Comparison of ENCODE assay signal across 1 cellular context in the genomic region with DNA sequence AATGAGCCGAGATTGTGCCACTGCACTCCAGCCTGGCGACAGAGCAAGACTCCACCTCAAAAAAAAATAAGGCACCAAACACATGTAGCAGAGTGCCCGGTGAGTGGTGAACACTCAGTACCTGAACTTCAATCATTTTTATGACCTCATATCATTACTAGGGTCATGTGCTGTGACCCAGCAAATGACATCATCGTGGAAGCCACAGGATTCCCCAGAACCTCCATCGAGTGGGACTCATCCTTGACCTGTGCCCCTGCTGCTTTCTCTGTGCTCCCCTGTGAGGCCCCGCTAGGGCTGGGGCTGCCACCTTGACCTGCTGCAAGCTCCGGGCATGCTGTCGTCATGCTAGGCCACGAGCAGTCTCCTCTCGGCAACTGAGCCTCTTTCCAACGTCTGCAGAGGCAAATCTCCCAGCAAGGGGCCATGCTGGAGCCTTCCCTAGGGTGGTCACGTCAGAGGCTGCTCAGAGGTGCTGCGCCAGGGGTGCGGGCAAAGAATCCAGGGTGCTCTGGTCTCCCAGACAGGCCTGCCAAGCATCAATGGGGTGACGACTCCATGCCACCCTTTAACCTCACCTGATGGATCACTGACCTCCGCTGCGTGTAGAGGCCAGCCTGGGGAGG.
TF ChIP-seq lines count a peak whose summit lies in the region.

No MANE protein-coding gene starts in this region.

TF ChIP-seq in HepG2, 621 proteins besides CTCF, POLR2A, EP300 and RAD21 (continued from another document and continues in another):
- TF ChIP-seq, protein P1, sequence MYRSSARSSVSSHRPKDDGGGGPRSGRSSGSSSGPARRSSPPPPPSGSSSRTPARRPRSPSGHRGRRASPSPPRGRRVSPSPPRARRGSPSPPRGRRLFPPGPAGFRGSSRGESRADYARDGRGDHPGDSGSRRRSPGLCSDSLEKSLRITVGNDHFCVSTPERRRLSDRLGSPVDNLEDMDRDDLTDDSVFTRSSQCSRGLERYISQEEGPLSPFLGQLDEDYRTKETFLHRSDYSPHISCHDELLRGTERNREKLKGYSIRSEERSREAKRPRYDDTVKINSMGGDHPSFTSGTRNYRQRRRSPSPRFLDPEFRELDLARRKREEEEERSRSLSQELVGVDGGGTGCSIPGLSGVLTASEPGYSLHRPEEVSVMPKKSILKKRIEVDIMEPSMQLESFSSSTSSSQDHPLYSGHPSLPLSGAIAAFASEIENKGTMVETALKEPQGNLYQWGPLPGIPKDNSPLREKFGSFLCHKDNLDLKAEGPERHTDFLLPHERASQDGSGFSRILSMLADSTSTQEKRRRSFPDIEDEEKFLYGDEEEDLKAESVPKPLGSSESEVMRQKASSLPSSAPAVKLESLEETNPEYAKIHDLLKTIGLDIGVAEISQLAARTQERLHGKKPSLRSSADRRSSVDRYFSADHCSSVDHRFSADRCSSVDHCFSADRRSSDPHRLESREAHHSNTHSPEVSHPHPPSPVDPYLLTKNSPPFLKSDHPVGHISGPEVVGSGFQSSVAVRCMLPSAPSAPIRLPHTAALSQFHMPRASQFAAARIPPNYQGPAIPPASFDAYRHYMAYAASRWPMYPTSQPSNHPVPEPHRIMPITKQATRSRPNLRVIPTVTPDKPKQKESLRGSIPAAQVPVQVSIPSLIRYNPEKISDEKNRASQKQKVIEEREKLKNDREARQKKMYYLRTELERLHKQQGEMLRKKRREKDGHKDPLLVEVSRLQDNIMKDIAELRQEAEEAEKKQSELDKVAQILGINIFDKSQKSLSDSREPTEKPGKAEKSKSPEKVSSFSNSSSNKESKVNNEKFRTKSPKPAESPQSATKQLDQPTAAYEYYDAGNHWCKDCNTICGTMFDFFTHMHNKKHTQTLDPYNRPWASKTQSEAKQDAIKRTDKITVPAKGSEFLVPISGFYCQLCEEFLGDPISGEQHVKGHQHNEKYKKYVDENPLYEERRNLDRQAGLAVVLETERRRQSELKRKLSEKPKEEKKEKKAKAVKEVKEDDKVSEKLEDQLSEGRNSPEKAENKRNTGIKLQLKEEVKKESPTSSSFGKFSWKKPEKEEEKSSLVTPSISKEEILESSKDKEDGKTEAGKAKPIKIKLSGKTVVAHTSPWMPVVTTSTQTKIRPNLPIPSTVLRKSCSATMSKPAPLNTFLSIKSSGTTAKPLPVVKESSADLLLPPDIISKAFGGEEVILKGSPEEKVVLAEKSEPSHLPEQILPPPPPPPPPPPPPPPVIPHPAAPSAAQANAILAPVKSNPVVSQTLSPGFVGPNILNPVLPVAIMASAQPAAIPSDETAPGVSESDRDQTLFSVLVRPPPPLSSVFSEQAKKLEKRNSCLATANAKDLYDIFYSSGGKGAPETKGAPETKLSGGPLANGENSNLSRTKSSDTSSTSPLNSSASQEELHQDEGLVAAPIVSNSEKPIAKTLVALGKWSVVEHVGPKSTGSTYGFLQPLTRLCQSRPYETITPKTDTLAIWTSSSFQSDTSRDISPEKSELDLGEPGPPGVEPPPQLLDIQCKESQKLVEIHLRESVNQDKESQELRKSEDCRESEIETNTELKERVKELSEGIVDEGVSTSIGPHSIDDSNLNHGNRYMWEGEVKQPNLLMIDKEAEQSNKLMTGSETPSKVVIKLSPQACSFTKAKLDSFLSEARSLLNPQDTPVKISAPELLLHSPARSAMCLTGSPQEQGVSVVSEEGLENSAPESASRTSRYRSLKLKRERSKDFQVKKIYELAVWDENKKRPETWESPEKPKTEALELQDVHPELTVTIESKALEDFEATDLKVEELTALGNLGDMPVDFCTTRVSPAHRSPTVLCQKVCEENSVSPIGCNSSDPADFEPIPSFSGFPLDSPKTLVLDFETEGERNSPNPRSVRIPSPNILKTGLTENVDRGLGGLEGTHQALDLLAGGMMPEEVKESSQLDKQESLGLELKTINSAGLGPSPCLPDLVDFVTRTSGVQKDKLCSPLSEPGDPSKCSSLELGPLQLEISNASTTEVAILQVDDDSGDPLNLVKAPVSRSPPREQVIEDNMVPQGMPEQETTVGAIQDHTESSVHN (CRISPR knock-in tag; IDR thresholded peaks at IDR 0.05), result peak; percentile 61; the same call in 1 of the 2 replicates
- TF ChIP-seq HOXA9 (CRISPR knock-in tag; IDR thresholded peaks at IDR 0.05; ENCODE audit: borderline replicate concordance), result no peak
- 0 out of 2 replicates have a peak, but pooled peaks have one; percentile 17 for TF ChIP-seq ZNF230 (CRISPR knock-in tag; IDR thresholded peaks at IDR 0.05)
- TF ChIP-seq, protein P2, sequence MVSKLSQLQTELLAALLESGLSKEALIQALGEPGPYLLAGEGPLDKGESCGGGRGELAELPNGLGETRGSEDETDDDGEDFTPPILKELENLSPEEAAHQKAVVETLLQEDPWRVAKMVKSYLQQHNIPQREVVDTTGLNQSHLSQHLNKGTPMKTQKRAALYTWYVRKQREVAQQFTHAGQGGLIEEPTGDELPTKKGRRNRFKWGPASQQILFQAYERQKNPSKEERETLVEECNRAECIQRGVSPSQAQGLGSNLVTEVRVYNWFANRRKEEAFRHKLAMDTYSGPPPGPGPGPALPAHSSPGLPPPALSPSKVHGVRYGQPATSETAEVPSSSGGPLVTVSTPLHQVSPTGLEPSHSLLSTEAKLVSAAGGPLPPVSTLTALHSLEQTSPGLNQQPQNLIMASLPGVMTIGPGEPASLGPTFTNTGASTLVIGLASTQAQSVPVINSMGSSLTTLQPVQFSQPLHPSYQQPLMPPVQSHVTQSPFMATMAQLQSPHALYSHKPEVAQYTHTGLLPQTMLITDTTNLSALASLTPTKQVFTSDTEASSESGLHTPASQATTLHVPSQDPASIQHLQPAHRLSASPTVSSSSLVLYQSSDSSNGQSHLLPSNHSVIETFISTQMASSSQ (IDR thresholded peaks at IDR 0.05; ENCODE audit: low read depth), result no peak
- TF ChIP-seq, protein P2 (CRISPR knock-in tag; IDR thresholded peaks at IDR 0.05; ENCODE audit: borderline replicate concordance), result 0 out of 2 replicates have a peak, but pooled peaks have one; percentile 30
- TF ChIP-seq ZFP90 (CRISPR knock-in tag; IDR thresholded peaks at IDR 0.05; ENCODE audit: borderline replicate concordance), result 0 out of 2 replicates have a peak, but pooled peaks have one; percentile 55
- TF ChIP-seq ZNF607 (CRISPR knock-in tag; IDR thresholded peaks at IDR 0.05; ENCODE audit: borderline replicate concordance), result no peak
- TF ChIP-seq, protein P3, sequence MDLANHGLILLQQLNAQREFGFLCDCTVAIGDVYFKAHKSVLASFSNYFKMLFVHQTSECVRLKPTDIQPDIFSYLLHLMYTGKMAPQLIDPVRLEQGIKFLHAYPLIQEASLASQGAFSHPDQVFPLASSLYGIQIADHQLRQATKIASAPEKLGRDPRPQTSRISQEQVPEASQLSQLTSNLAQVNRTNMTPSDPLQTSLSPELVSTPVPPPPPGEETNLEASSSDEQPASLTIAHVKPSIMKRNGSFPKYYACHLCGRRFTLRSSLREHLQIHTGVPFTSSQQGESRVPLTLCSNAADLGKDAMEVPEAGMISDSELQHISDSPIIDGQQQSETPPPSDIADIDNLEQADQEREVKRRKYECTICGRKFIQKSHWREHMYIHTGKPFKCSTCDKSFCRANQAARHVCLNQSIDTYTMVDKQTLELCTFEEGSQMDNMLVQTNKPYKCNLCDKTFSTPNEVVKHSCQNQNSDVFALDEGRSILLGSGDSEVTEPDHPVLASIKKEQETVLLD (CRISPR knock-in tag; IDR thresholded peaks at IDR 0.05; ENCODE audit: low read depth), result 0 out of 2 replicates have a peak, but pooled peaks have one; percentile 28
- TF ChIP-seq CREM (IDR thresholded peaks at IDR 0.05), result peak; percentile 36; the same call in 1 of the 2 replicates
- TF ChIP-seq CREM (CRISPR knock-in tag; IDR thresholded peaks at IDR 0.05), result no peak
- no peak for TF ChIP-seq ZFAT (CRISPR knock-in tag; conservative IDR thresholded peaks at IDR 0.05)
- TF ChIP-seq CENPT (CRISPR knock-in tag; IDR thresholded peaks at IDR 0.05; ENCODE audit: low read depth), result no peak
- TF ChIP-seq ZNF572 (CRISPR knock-in tag; IDR thresholded peaks at IDR 0.05), result no peak
- TF ChIP-seq AHR (CRISPR knock-in tag; IDR thresholded peaks at IDR 0.05), result no peak
- 0 out of 2 replicates have a peak, but pooled peaks have one; percentile 12 for TF ChIP-seq ZNF331 (CRISPR knock-in tag; IDR thresholded peaks at IDR 0.05)
- TF ChIP-seq TBX3 (IDR thresholded peaks at IDR 0.05; ENCODE audit: borderline replicate concordance), result no peak
- TF ChIP-seq GLI4 (CRISPR knock-in tag; IDR thresholded peaks at IDR 0.05; ENCODE audit: borderline replicate concordance), result no peak
- TF ChIP-seq, protein P4, sequence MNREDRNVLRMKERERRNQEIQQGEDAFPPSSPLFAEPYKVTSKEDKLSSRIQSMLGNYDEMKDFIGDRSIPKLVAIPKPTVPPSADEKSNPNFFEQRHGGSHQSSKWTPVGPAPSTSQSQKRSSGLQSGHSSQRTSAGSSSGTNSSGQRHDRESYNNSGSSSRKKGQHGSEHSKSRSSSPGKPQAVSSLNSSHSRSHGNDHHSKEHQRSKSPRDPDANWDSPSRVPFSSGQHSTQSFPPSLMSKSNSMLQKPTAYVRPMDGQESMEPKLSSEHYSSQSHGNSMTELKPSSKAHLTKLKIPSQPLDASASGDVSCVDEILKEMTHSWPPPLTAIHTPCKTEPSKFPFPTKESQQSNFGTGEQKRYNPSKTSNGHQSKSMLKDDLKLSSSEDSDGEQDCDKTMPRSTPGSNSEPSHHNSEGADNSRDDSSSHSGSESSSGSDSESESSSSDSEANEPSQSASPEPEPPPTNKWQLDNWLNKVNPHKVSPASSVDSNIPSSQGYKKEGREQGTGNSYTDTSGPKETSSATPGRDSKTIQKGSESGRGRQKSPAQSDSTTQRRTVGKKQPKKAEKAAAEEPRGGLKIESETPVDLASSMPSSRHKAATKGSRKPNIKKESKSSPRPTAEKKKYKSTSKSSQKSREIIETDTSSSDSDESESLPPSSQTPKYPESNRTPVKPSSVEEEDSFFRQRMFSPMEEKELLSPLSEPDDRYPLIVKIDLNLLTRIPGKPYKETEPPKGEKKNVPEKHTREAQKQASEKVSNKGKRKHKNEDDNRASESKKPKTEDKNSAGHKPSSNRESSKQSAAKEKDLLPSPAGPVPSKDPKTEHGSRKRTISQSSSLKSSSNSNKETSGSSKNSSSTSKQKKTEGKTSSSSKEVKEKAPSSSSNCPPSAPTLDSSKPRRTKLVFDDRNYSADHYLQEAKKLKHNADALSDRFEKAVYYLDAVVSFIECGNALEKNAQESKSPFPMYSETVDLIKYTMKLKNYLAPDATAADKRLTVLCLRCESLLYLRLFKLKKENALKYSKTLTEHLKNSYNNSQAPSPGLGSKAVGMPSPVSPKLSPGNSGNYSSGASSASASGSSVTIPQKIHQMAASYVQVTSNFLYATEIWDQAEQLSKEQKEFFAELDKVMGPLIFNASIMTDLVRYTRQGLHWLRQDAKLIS (CRISPR knock-in tag; IDR thresholded peaks at IDR 0.05), result no peak
- TF ChIP-seq, protein P5, sequence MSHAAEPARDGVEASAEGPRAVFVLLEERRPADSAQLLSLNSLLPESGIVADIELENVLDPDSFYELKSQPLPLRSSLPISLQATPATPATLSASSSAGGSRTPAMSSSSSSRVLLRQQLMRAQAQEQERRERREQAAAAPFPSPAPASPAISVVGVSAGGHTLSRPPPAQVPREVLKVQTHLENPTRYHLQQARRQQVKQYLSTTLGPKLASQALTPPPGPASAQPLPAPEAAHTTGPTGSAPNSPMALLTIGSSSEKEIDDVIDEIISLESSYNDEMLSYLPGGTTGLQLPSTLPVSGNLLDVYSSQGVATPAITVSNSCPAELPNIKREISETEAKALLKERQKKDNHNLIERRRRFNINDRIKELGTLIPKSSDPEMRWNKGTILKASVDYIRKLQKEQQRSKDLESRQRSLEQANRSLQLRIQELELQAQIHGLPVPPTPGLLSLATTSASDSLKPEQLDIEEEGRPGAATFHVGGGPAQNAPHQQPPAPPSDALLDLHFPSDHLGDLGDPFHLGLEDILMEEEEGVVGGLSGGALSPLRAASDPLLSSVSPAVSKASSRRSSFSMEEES (CRISPR knock-in tag; IDR thresholded peaks at IDR 0.05), result peak; percentile 78
- TF ChIP-seq SRY (CRISPR knock-in tag; IDR thresholded peaks at IDR 0.05), result no peak; the same call in 1 of the 2 replicates
- no peak for TF ChIP-seq SOX6 (IDR thresholded peaks at IDR 0.05)
- TF ChIP-seq SOX6 (CRISPR knock-in tag; IDR thresholded peaks at IDR 0.05), result peak; percentile 70
- TF ChIP-seq, protein P6, sequence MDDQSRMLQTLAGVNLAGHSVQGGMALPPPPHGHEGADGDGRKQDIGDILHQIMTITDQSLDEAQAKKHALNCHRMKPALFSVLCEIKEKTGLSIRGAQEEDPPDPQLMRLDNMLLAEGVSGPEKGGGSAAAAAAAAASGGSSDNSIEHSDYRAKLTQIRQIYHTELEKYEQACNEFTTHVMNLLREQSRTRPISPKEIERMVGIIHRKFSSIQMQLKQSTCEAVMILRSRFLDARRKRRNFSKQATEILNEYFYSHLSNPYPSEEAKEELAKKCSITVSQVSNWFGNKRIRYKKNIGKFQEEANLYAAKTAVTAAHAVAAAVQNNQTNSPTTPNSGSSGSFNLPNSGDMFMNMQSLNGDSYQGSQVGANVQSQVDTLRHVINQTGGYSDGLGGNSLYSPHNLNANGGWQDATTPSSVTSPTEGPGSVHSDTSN (CRISPR knock-in tag; IDR thresholded peaks at IDR 0.05; ENCODE audit: borderline replicate concordance), result no peak
- TF ChIP-seq, protein P7, sequence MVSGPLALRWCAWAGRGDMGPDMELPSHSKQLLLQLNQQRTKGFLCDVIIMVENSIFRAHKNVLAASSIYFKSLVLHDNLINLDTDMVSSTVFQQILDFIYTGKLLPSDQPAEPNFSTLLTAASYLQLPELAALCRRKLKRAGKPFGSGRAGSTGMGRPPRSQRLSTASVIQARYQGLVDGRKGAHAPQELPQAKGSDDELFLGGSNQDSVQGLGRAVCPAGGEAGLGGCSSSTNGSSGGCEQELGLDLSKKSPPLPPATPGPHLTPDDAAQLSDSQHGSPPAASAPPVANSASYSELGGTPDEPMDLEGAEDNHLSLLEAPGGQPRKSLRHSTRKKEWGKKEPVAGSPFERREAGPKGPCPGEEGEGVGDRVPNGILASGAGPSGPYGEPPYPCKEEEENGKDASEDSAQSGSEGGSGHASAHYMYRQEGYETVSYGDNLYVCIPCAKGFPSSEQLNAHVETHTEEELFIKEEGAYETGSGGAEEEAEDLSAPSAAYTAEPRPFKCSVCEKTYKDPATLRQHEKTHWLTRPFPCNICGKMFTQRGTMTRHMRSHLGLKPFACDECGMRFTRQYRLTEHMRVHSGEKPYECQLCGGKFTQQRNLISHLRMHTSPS (CRISPR knock-in tag; IDR thresholded peaks at IDR 0.05; ENCODE audit: low read depth), result peak; percentile 64; the same call in 1 of the 2 replicates
- peak in 1 of 2 experiments; percentile 39; a peak in 1 of 4 replicates for TF ChIP-seq KLF16 (CRISPR knock-in tag; IDR thresholded peaks at IDR 0.05)
- TF ChIP-seq ZNF337 (CRISPR knock-in tag; IDR thresholded peaks at IDR 0.05; ENCODE audit: borderline replicate concordance, low read depth), result 0 out of 2 replicates have a peak, but pooled peaks have one; percentile 32
- TF ChIP-seq KMT2A (CRISPR knock-in tag; IDR thresholded peaks at IDR 0.05), result no peak
- no peak for TF ChIP-seq ZNF577 (CRISPR knock-in tag; IDR thresholded peaks at IDR 0.05; ENCODE audit: borderline replicate concordance, low read depth)
- 0 out of 2 replicates have a peak, but pooled peaks have one; percentile 28 for TF ChIP-seq MEIS2 (CRISPR knock-in tag; IDR thresholded peaks at IDR 0.05)
- TF ChIP-seq ZFP36L1 (CRISPR knock-in tag; IDR thresholded peaks at IDR 0.05), result 0 out of 2 replicates have a peak, but pooled peaks have one; percentile 10
